1 cellular context compared by ENCODE assay signal in genomic region chr15:45573961-45574629, GRCh38.
TF ChIP-seq lines count a peak whose summit lies in the region.

No MANE protein-coding gene starts in this region.

TF ChIP-seq in HCT116, 20 proteins besides CTCF, POLR2A, EP300 and RAD21 (continued from another document):
- TF ChIP-seq EZH2 (IDR thresholded peaks at IDR 0.05): no peak
- no peak for TF ChIP-seq EZH2phosphoT487 (IDR thresholded peaks at IDR 0.05; ENCODE audit: borderline replicate concordance)
- no peak for TF ChIP-seq ZFX (IDR thresholded peaks at IDR 0.05)
- no peak for TF ChIP-seq MAX (IDR thresholded peaks at IDR 0.05)
